In genomic region chr7:112137141-112138101, GRCh38 we compare ENCODE assay signal across 22 cellular contexts.
"Had no signal": no experiment of that assay in that cellular context is flagged by ENCODE, and none has a peak within 500 bp of the region (broad histone marks: within the 10 kb centered on the region; RNA-seq: fewer than 3 reads in every experiment).

No MANE protein-coding gene starts in this region.

- H3K27ac ChIP-seq: cardiac muscle cell, neutrophil, pancreas, testis had no signal

- H3K4me3 ChIP-seq: cardiac muscle cell, dorsolateral prefrontal cortex, gastroesophageal sphincter, heart left ventricle, pancreas, testis had no signal

- DNase-seq: activated B cell treated with CpG ODN at 0.5 μM for 24 hours; activated CD4-positive, alpha-beta T cell treated with anti-CD3 and anti-CD28 coated beads for 48 hours; activated CD8-positive, alpha-beta T cell treated with anti-CD3 and anti-CD28 coated beads for 36 hours; activated naive CD4-positive, alpha-beta T cell; activated naive CD8-positive, alpha-beta T cell treated with anti-CD3 and anti-CD28 coated beads for 36 hours; activated T-cell treated with anti-CD3 and anti-CD28 coated beads, Interleukin-2, amount 50 U/mL, for 1 hour; amygdala; dorsolateral prefrontal cortex; erythroblast; heart left ventricle; immature natural killer cell; pancreas; stimulated activated CD4-positive, alpha-beta T cell treated with anti-CD3 and anti-CD28 coated beads, Interleukin-4, amount 100 ng/mL, for 24 hours; testis had no signal

- H3K27me3 ChIP-seq: cardiac muscle cell, dorsolateral prefrontal cortex, gastroesophageal sphincter, heart left ventricle, neutrophil, pancreas, testis had no signal

- H3K9me3 ChIP-seq: gastroesophageal sphincter, heart left ventricle, neutrophil, pancreas, testis had no signal

- H3K36me3 ChIP-seq: cardiac muscle cell, gastroesophageal sphincter, heart left ventricle, neutrophil, pancreas had no signal

- ATAC-seq: activated T-helper 17 cell treated with anti-CD3 and anti-CD28 coated beads, Interleukin-2, amount 50 U/mL, for 72 hours; gastroesophageal sphincter; heart left ventricle; natural killer cell treated with Interleukin-12 subunit alpha and Interleukin-12 subunit beta and Interleukin-15 and Interleukin-18, amount 100 ng/mL, for 72 hours; pancreas; sciatic nerve; stimulated activated effector memory CD8-positive, alpha-beta T cell treated with anti-CD3 and anti-CD28 coated beads, Interleukin-12 subunit alpha, Interleukin-12 subunit beta, amount 100 ng/mL, for 72 hours had no signal

- FAIRE-seq: pancreas, TTC549 had no signal
